Comparison of ENCODE assay signal across 10 cellular contexts in genomic region chr18:3014501-3015202, GRCh38. TPM values are rescaled to one million over a fixed set of nuclear protein-coding genes. Genes with fewer than 3 reads are reported as not detected.
A peak's percentile ranks its signal among the peaks of the same experiment; 100 is the strongest.
DNase-seq lines count a peak whose midpoint lies in the region; ATAC-seq lines count a peak whose summit lies in the region.
"Had no signal": no experiment of that assay in that cellular context is flagged by ENCODE, and none has a peak within 500 bp of the region (broad histone marks: within the 10 kb centered on the region; RNA-seq: fewer than 3 reads in every experiment).

No MANE protein-coding gene starts in this region.

- peak overlapping the region in 2 of 3 donors; percentile 51 to 85 for H3K27ac Mint-ChIP-seq in CD4-positive, CD25-positive, alpha-beta regulatory T cell
- H3K27ac Mint-ChIP-seq in natural killer cell treated with Interleukin-12 subunit alpha and Interleukin-12 subunit beta and Interleukin-15 and Interleukin-18, amount 100 ng/mL, for 72 hours, result peak overlapping the region; percentile 32 to 58

- H3K36me3 ChIP-seq in CD4-positive, CD25-positive, alpha-beta regulatory T cell (ENCODE audit: control insufficient read depth, insufficient read depth, low read length), result no peaks in the 10 kb centered on the region

- ATAC-seq in CD4-positive, CD25-positive, alpha-beta regulatory T cell (ENCODE audit: low read depth in 2 of 2), result no peak
- ATAC-seq in natural killer cell treated with Interleukin-12 subunit alpha and Interleukin-12 subunit beta and Interleukin-15 and Interleukin-18, amount 100 ng/mL, for 72 hours, result no peak
- ATAC-seq in GM18868 (IDR thresholded peaks at IDR 0.05; ENCODE audit: unreplicated experiment), result no peak
- no peak for ATAC-seq in HG03378 (IDR thresholded peaks at IDR 0.05; ENCODE audit: unreplicated experiment)

- peaks cover 25% of the 10 kb centered on the region for H3K27me3 Mint-ChIP-seq in CD4-positive, CD25-positive, alpha-beta regulatory T cell
- peaks cover 0 to 4% of the 10 kb centered on the region in 2 donors for H3K27me3 Mint-ChIP-seq in natural killer cell treated with Interleukin-12 subunit alpha and Interleukin-12 subunit beta and Interleukin-15 and Interleukin-18, amount 100 ng/mL, for 72 hours

- no peaks in the 10 kb centered on the region for H3K36me3 Mint-ChIP-seq in CD4-positive, CD25-positive, alpha-beta regulatory T cell
- peaks cover 7% of the 10 kb centered on the region for H3K36me3 Mint-ChIP-seq in natural killer cell treated with Interleukin-12 subunit alpha and Interleukin-12 subunit beta and Interleukin-15 and Interleukin-18, amount 100 ng/mL, for 72 hours

- H3K4me3 Mint-ChIP-seq in CD4-positive, CD25-positive, alpha-beta regulatory T cell, result peak overlapping the region; percentile 36 to 86 (median 69)
- H3K4me3 Mint-ChIP-seq in natural killer cell treated with Interleukin-12 subunit alpha and Interleukin-12 subunit beta and Interleukin-15 and Interleukin-18, amount 100 ng/mL, for 72 hours, result peak overlapping the region; percentile 13

- peaks cover 7% of the 10 kb centered on the region for H3K4me1 ChIP-seq in CD4-positive, CD25-positive, alpha-beta regulatory T cell (ENCODE audit: control insufficient read depth, insufficient read depth, low read length, poor library complexity, severe bottlenecking)

- H3K9me3 Mint-ChIP-seq in CD4-positive, CD25-positive, alpha-beta regulatory T cell, result peaks cover 0 to 2% (median 0%) of the 10 kb centered on the region in 7 donors
- H3K9me3 Mint-ChIP-seq in natural killer cell treated with Interleukin-12 subunit alpha and Interleukin-12 subunit beta and Interleukin-15 and Interleukin-18, amount 100 ng/mL, for 72 hours, result no peaks in the 10 kb centered on the region

- H3K27me3 ChIP-seq in CD4-positive, CD25-positive, alpha-beta regulatory T cell (ENCODE audit: control insufficient read depth, insufficient read depth, low read length), result peaks cover 8% of the 10 kb centered on the region

- H3K4me1 Mint-ChIP-seq in CD4-positive, CD25-positive, alpha-beta regulatory T cell, result peaks cover 19 to 59% (median 34%) of the 10 kb centered on the region in 4 donors
- peaks cover 34 to 39% of the 10 kb centered on the region in 2 donors for H3K4me1 Mint-ChIP-seq in natural killer cell treated with Interleukin-12 subunit alpha and Interleukin-12 subunit beta and Interleukin-15 and Interleukin-18, amount 100 ng/mL, for 72 hours (ENCODE audit: low read depth in 2 of 2)

- H3K27ac ChIP-seq in CD4-positive, CD25-positive, alpha-beta regulatory T cell (ENCODE audit: insufficient read depth, low read length, poor library complexity, severe bottlenecking), result no peak overlapping the region

- DNase-seq in CD4-positive, CD25-positive, alpha-beta regulatory T cell, result no peak
- DNase-seq in MV-4-11 (lab: John Stamatoyannopoulos, UW) (peak; percentile 12), cerebellar cortex (ENCODE audit: low spot score) (peak; percentile 29), NCI-H2171 (lab: John Stamatoyannopoulos, UW) (no peak)
- no peak for DNase-seq in natural killer cell treated with Interleukin-12 subunit alpha and Interleukin-12 subunit beta and Interleukin-15 and Interleukin-18, amount 100 ng/mL, for 72 hours (ENCODE audit: low spot score)
- DNase-seq in central memory CD4-positive, alpha-beta T cell, result no peak
- DNase-seq: activated CD4-positive, alpha-beta T cell treated with anti-CD3 and anti-CD28 coated beads, Interleukin-2, amount 50 U/mL, for 4 hours; NCI-H1048 had no signal

- H3K9me3 ChIP-seq in CD4-positive, CD25-positive, alpha-beta regulatory T cell (ENCODE audit: control insufficient read depth in 2 of 2, low read length in 2 of 2), result no peaks in the 10 kb centered on the region

- no peak overlapping the region for H3K4me3 ChIP-seq in CD4-positive, CD25-positive, alpha-beta regulatory T cell (ENCODE audit: low read depth, low read length)

RNA-seq across cellular contexts. Expression of gene LPIN2, which starts 1.7 kb away (rescaled TPM):
- total RNA-seq in CD4-positive, CD25-positive, alpha-beta regulatory T cell, result 61.2 TPM
- polyA plus RNA-seq in CD4-positive, CD25-positive, alpha-beta regulatory T cell, result 10 to 100 TPM; 39.3 to 52.7 (median 44.8) TPM
- total RNA-seq in natural killer cell treated with Interleukin-12 subunit alpha and Interleukin-12 subunit beta and Interleukin-15 and Interleukin-18, amount 100 ng/mL, for 72 hours, result 10 to 100 TPM; 57.8 to 80.3 TPM

Comparison
In these comparisons a context has a peak if more than half of its experiments do, and no peak if none do; other contexts are left out.
1. DNase-seq: peak in MV-4-11 (single experiment) and cerebellar cortex (single experiment); none in CD4-positive, CD25-positive, alpha-beta regulatory T cell (0 of 3), natural killer cell treated with Interleukin-12 subunit alpha and Interleukin-12 subunit beta and Interleukin-15 and Interleukin-18, amount 100 ng/mL, for 72 hours (single experiment), central memory CD4-positive, alpha-beta T cell (single experiment) and NCI-H2171 (single experiment).